ENCODE assay signal across 9 cellular contexts in the genomic region with DNA sequence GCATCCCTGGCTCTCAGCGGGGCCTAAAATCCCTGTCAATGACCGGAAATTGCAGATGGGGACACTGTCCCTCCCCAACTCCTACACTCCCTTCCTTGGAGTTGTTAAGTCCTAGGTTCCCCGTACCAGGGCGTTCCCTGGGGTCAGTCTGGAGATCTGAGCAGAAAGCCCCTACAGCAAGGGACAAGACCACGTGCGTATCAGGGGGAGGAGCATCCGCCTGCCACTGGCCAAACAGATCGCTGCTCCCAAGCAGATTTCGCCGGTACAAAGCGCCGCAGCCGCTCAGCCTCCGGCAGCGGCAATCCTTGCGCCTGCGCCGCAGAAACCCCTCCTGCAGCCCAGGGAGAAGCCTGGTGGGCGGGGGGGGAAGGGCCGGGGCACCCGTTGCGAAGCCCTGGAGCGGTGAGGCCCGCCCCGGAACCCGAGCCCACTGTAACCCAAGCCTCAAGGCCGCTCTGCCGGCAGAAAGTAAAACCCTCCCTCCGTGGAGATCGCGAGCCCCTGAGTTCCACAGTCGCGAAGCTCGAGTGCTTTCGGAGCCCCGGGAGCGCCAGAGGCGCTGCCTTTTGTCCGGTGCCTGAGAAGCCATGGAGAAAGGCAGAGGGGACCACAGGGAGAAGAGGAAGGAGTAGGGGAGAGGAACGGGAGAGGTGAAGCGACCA. TPM values are rescaled to one million over a fixed set of nuclear protein-coding genes. Genes with fewer than 3 reads are reported as not detected.
DNase-seq lines count a peak whose midpoint lies in the region; ATAC-seq lines count a peak whose summit lies in the region.
"Had no signal": no experiment of that assay in that cellular context is flagged by ENCODE, and none has a peak within 500 bp of the region (broad histone marks: within the 10 kb centered on the region; RNA-seq: fewer than 3 reads in every experiment).

No MANE protein-coding gene starts in this region.

- H3K27ac Mint-ChIP-seq in activated CD4-positive, alpha-beta T cell treated with anti-CD3 and anti-CD28 coated beads, Interleukin-2, amount 10 ng/mL, durations not matched to agents 7 days and 5 days, result no peak overlapping the region

- peaks cover 4% of the 10 kb centered on the region for H3K4me1 Mint-ChIP-seq in activated CD4-positive, alpha-beta T cell treated with anti-CD3 and anti-CD28 coated beads, Interleukin-2, amount 10 ng/mL, durations not matched to agents 7 days and 5 days

- POLR2A ChIA-PET in activated CD4-positive, alpha-beta T cell treated with anti-CD3 and anti-CD28 coated beads, Interleukin-2, amount 10 ng/mL, durations not matched to agents 7 days and 5 days (lab: Charles Lee), result no interaction called here

- no peak overlapping the region for H3K27ac ChIP-seq in substantia nigra (ENCODE audit: low read depth, low read length, poor library complexity, severe bottlenecking)
- H3K27ac ChIP-seq: KMS-11 had no signal

- no peaks in the 10 kb centered on the region for H3K9me3 Mint-ChIP-seq in activated CD4-positive, alpha-beta T cell treated with anti-CD3 and anti-CD28 coated beads, Interleukin-2, amount 10 ng/mL, durations not matched to agents 7 days and 5 days

- peaks cover 69% of the 10 kb centered on the region for H3K27me3 Mint-ChIP-seq in activated CD4-positive, alpha-beta T cell treated with anti-CD3 and anti-CD28 coated beads, Interleukin-2, amount 10 ng/mL, durations not matched to agents 7 days and 5 days

- no peaks in the 10 kb centered on the region for H3K36me3 Mint-ChIP-seq in activated CD4-positive, alpha-beta T cell treated with anti-CD3 and anti-CD28 coated beads, Interleukin-2, amount 10 ng/mL, durations not matched to agents 7 days and 5 days (ENCODE audit: low read depth)

- peak; percentile 10 for DNase-seq in activated CD4-positive, alpha-beta T cell treated with anti-CD3 and anti-CD28 coated beads for 48 hours
- no peak for DNase-seq in activated CD4-positive, alpha-beta T cell treated with anti-CD3 and anti-CD28 coated beads, Interleukin-2, amount 10 ng/mL, durations not matched to agents 7 days and 5 days
- DNase-seq in NCI-H748 treated with DMSO at 0.1 percent for 48 hours (lab: John Stamatoyannopoulos, UW) (peak; percentile 45), hypothalamus (lab: John Stamatoyannopoulos, UW) (peak in 39 of 51 donors; percentile 8 to 81 (median 67)), substantia nigra (lab: John Stamatoyannopoulos, UW) (peak in 31 of 49 donors; percentile 9 to 84 (median 39)), LoVo (ENCODE audit: low spot score) (no peak), OCI-M1 (lab: John Stamatoyannopoulos, UW) (no peak)

- ATAC-seq in GM21529 (IDR thresholded peaks at IDR 0.05; ENCODE audit: unreplicated experiment), result no peak

- H3K4me3 Mint-ChIP-seq in activated CD4-positive, alpha-beta T cell treated with anti-CD3 and anti-CD28 coated beads, Interleukin-2, amount 10 ng/mL, durations not matched to agents 7 days and 5 days, result no peak overlapping the region

- CTCF ChIA-PET in activated CD4-positive, alpha-beta T cell treated with anti-CD3 and anti-CD28 coated beads, Interleukin-2, amount 10 ng/mL, durations not matched to agents 7 days and 5 days (lab: Charles Lee), result interaction anchor here (1.0 kb wide), 1 partner anchor 27 kb away, joined by 3 read pairs; no protein-coding TSS in a partner anchor

RNA-seq across cellular contexts. Expression of gene CRMP1, which starts 2.7 kb away (rescaled TPM):
- under 1 TPM; 0.12 to 0.15 TPM for total RNA-seq in activated CD4-positive, alpha-beta T cell treated with anti-CD3 and anti-CD28 coated beads, Interleukin-2, amount 10 ng/mL, durations not matched to agents 7 days and 5 days

Comparison
In these comparisons a context has a peak if more than half of its experiments do, and no peak if none do; other contexts are left out.
1. DNase-seq: peak in activated CD4-positive, alpha-beta T cell treated with anti-CD3 and anti-CD28 coated beads for 48 hours (single experiment), NCI-H748 treated with DMSO at 0.1 percent for 48 hours (single experiment), hypothalamus (39 of 51) and substantia nigra (31 of 49); none in activated CD4-positive, alpha-beta T cell treated with anti-CD3 and anti-CD28 coated beads, Interleukin-2, amount 10 ng/mL, durations not matched to agents 7 days and 5 days (single experiment), LoVo (single experiment) and OCI-M1 (single experiment).